ENCODE assay signal across 22 cellular contexts in genomic region chr4:102534845-102535244, GRCh38. TPM values are rescaled to one million over a fixed set of nuclear protein-coding genes. Genes with fewer than 3 reads are reported as not detected.
DNase-seq lines count a peak whose midpoint lies in the region; ATAC-seq and TF ChIP-seq lines count a peak whose summit lies in the region.
"Had no signal": no experiment of that assay in that cellular context is flagged by ENCODE, and none has a peak within 500 bp of the region (broad histone marks: within the 10 kb centered on the region; RNA-seq: fewer than 3 reads in every experiment).

No MANE protein-coding gene starts in this region.

- H3K4me3 ChIP-seq in MM.1S (ENCODE audit: low read length), result no peak overlapping the region
- no peak overlapping the region for H3K4me3 ChIP-seq in MG63
- H3K4me3 ChIP-seq: prostate gland, sigmoid colon, SK-N-MC, upper lobe of left lung had no signal

- H3K27me3 Mint-ChIP-seq in activated CD4-positive, alpha-beta T cell treated with anti-CD3 and anti-CD28 coated beads, Interleukin-2, amount 10 ng/mL, durations not matched to agents 24 days and 14 days, result no peaks in the 10 kb centered on the region
- H3K27me3 Mint-ChIP-seq in natural killer cell treated with Interleukin-12 subunit alpha and Interleukin-12 subunit beta and Interleukin-15 and Interleukin-18, amount 100 ng/mL, for 72 hours, result no peaks in the 10 kb centered on the region

- intact Hi-C loops in activated CD4-positive, alpha-beta T cell treated with anti-CD3 and anti-CD28 coated beads, Interleukin-2, amount 10 ng/mL, durations not matched to agents 24 days and 14 days (cut with micrococcal nuclease), result loop anchor here (1.0 to 2.0 kb wide), 5 partner anchors 8 to 52 kb away; no protein-coding TSS in a partner anchor

- H2AFZ ChIP-seq in MM.1S (ENCODE audit: low read length), result no peak overlapping the region

- no peaks in the 10 kb centered on the region for H3K9me2 ChIP-seq in MM.1S (replicated peaks; ENCODE audit: insufficient read depth, low read length)

- H3K4me3 Mint-ChIP-seq in activated CD4-positive, alpha-beta T cell treated with anti-CD3 and anti-CD28 coated beads, Interleukin-2, amount 10 ng/mL, durations not matched to agents 24 days and 14 days, result peak overlapping the region; percentile 20
- peak overlapping the region; percentile 49 for H3K4me3 Mint-ChIP-seq in natural killer cell treated with Interleukin-12 subunit alpha and Interleukin-12 subunit beta and Interleukin-15 and Interleukin-18, amount 100 ng/mL, for 72 hours
- H3K4me3 Mint-ChIP-seq: T-helper 2 cell treated with Interferon-gamma antibody and Interleukin-4, amounts not matched to agents 5 μg/mL and 100 μg/mL, for 36 hours had no signal

- peaks cover 22% of the 10 kb centered on the region for H3K4me1 ChIP-seq in MM.1S (ENCODE audit: low read length)
- H3K4me1 ChIP-seq: prostate gland, sigmoid colon had no signal

- ATAC-seq in activated naive CD4-positive, alpha-beta T cell treated with anti-CD3 and anti-CD28 coated beads, Interleukin-2, amount 50 U/mL, for 72 hours, result peak in 1 of 2 donors; percentile 51
- ATAC-seq in natural killer cell treated with Interleukin-12 subunit alpha and Interleukin-12 subunit beta and Interleukin-15 and Interleukin-18, amount 100 ng/mL, for 72 hours, result no peak
- no peak for ATAC-seq in HG02870 (IDR thresholded peaks at IDR 0.05; ENCODE audit: unreplicated experiment)

- no peak for TF ChIP-seq CTCF in MM.1S (IDR thresholded peaks at IDR 0.05; ENCODE audit: low read length)

- H3K79me2 ChIP-seq in MM.1S (ENCODE audit: low read length), result peaks cover 70% of the 10 kb centered on the region

- H4K20me1 ChIP-seq in MM.1S (ENCODE audit: insufficient read depth, low read length), result 0 out of 2 replicates have a peak, but pooled peaks cover 3% of the 10 kb centered on the region

- H3K4me2 ChIP-seq in MM.1S (ENCODE audit: low read depth, low read length), result peak overlapping the region; percentile 7; the same call in 1 of the 2 replicates

- H3K27ac ChIP-seq in MM.1S (ENCODE audit: low read length), result peak overlapping the region; percentile 6; the same call in 1 of the 2 replicates
- H3K27ac ChIP-seq: neutrophil, prostate gland, sigmoid colon, SK-N-MC, upper lobe of left lung had no signal

- H3F3A ChIP-seq in MM.1S (ENCODE audit: insufficient read depth, low read length), result peaks cover 7% of the 10 kb centered on the region; the same call in 1 of the 2 replicates

- H3K9me3 ChIP-seq in MM.1S (replicated peaks; ENCODE audit: insufficient read depth, low read length) (no peaks in the 10 kb centered on the region), MG63 (no peaks in the 10 kb centered on the region)
- H3K9me3 ChIP-seq: neutrophil, prostate gland, sigmoid colon, upper lobe of left lung had no signal

- DNase-seq in activated CD4-positive, alpha-beta T cell treated with anti-CD3 and anti-CD28 coated beads, Interleukin-2, amount 10 ng/mL, durations not matched to agents 24 days and 14 days, result no peak
- no peak for DNase-seq in activated CD4-positive, alpha-beta T cell treated with anti-CD3 and anti-CD28 coated beads for 4 hours
- peak; percentile 31 for DNase-seq in MM.1S
- no peak for DNase-seq in activated naive CD4-positive, alpha-beta T cell treated with anti-CD3 and anti-CD28 coated beads, Interleukin-2, amount 50 U/mL, for 72 hours (ENCODE audit: low spot score in 2 of 2)
- DNase-seq in natural killer cell treated with Interleukin-12 subunit alpha and Interleukin-12 subunit beta and Interleukin-15 and Interleukin-18, amount 100 ng/mL, for 72 hours (ENCODE audit: low spot score), result no peak
- DNase-seq in NCI-H524 (lab: John Stamatoyannopoulos, UW), result no peak
- no peak for DNase-seq in MG63
- DNase-seq: activated CD4-positive, alpha-beta T cell treated with anti-CD3 and anti-CD28 coated beads, Interleukin-2, amount 50 U/mL, for 1 hour; activated CD8-positive, alpha-beta memory T cell treated with anti-CD3 and anti-CD28 coated beads, Interleukin-2, amount 50 U/mL, for 48 hours; DMS79; GF-D8; KG1; NCI-H1694; NCI-H2171 treated with DMSO at 0.1 percent for 48 hours; NCI-H524 treated with DMSO at 0.1 percent for 48 hours; sigmoid colon; upper lobe of left lung had no signal

- peaks cover 58% of the 10 kb centered on the region for H3K36me3 Mint-ChIP-seq in activated CD4-positive, alpha-beta T cell treated with anti-CD3 and anti-CD28 coated beads, Interleukin-2, amount 10 ng/mL, durations not matched to agents 24 days and 14 days (ENCODE audit: low read depth)
- peaks cover 11 to 34% of the 10 kb centered on the region in 2 donors for H3K36me3 Mint-ChIP-seq in activated naive CD4-positive, alpha-beta T cell treated with anti-CD3 and anti-CD28 coated beads, Interleukin-2, amount 50 U/mL, for 72 hours
- H3K36me3 Mint-ChIP-seq in natural killer cell treated with Interleukin-12 subunit alpha and Interleukin-12 subunit beta and Interleukin-15 and Interleukin-18, amount 100 ng/mL, for 72 hours, result peaks cover 18% of the 10 kb centered on the region

- peaks cover 46% of the 10 kb centered on the region for H3K4me1 Mint-ChIP-seq in activated CD4-positive, alpha-beta T cell treated with anti-CD3 and anti-CD28 coated beads, Interleukin-2, amount 10 ng/mL, durations not matched to agents 24 days and 14 days
- peaks cover 34 to 38% of the 10 kb centered on the region in 2 donors for H3K4me1 Mint-ChIP-seq in natural killer cell treated with Interleukin-12 subunit alpha and Interleukin-12 subunit beta and Interleukin-15 and Interleukin-18, amount 100 ng/mL, for 72 hours (ENCODE audit: low read depth in 2 of 2)

- H3K27me3 ChIP-seq in MM.1S (replicated peaks; ENCODE audit: insufficient read depth, low read length) (no peaks in the 10 kb centered on the region), MG63 (no peaks in the 10 kb centered on the region)
- H3K27me3 ChIP-seq: neutrophil, sigmoid colon, upper lobe of left lung had no signal

- peak overlapping the region; percentile 39 for H3K27ac Mint-ChIP-seq in activated CD4-positive, alpha-beta T cell treated with anti-CD3 and anti-CD28 coated beads, Interleukin-2, amount 10 ng/mL, durations not matched to agents 24 days and 14 days
- peak overlapping the region; percentile 25 to 67 for H3K27ac Mint-ChIP-seq in activated naive CD4-positive, alpha-beta T cell treated with anti-CD3 and anti-CD28 coated beads, Interleukin-2, amount 50 U/mL, for 72 hours
- peak overlapping the region; percentile 24 to 75 for H3K27ac Mint-ChIP-seq in natural killer cell treated with Interleukin-12 subunit alpha and Interleukin-12 subunit beta and Interleukin-15 and Interleukin-18, amount 100 ng/mL, for 72 hours
- H3K27ac Mint-ChIP-seq: T-helper 2 cell treated with Interferon-gamma antibody and Interleukin-4, amounts not matched to agents 5 μg/mL and 100 μg/mL, for 36 hours had no signal

- no peaks in the 10 kb centered on the region for H3K9me3 Mint-ChIP-seq in activated CD4-positive, alpha-beta T cell treated with anti-CD3 and anti-CD28 coated beads, Interleukin-2, amount 10 ng/mL, durations not matched to agents 24 days and 14 days
- H3K9me3 Mint-ChIP-seq in activated naive CD4-positive, alpha-beta T cell treated with anti-CD3 and anti-CD28 coated beads, Interleukin-2, amount 50 U/mL, for 72 hours, result no peaks in the 10 kb centered on the region
- H3K9me3 Mint-ChIP-seq in natural killer cell treated with Interleukin-12 subunit alpha and Interleukin-12 subunit beta and Interleukin-15 and Interleukin-18, amount 100 ng/mL, for 72 hours, result no peaks in the 10 kb centered on the region
- H3K9me3 Mint-ChIP-seq: T-helper 2 cell treated with Interferon-gamma antibody and Interleukin-4, amounts not matched to agents 5 μg/mL and 100 μg/mL, for 36 hours had no signal

- H3K9ac ChIP-seq in MM.1S (ENCODE audit: low read length), result no peak overlapping the region

- H3K36me3 ChIP-seq in MM.1S (replicated peaks; ENCODE audit: insufficient read depth, low read length) (peaks cover 6% of the 10 kb centered on the region; the same call in 1 of the 2 replicates), MG63 (peaks cover 3% of the 10 kb centered on the region; the same call in 1 of the 2 replicates)
- H3K36me3 ChIP-seq: prostate gland had no signal

RNA-seq across cellular contexts. Expression of gene NFKB1, which starts 33.7 kb away (rescaled TPM):
- total RNA-seq in activated CD4-positive, alpha-beta T cell treated with anti-CD3 and anti-CD28 coated beads, Interleukin-2, amount 10 ng/mL, durations not matched to agents 24 days and 14 days, result 146 and 148 TPM in 2 replicates
- 100 to 1,000 TPM; 105 to 149 TPM for total RNA-seq in activated naive CD4-positive, alpha-beta T cell treated with anti-CD3 and anti-CD28 coated beads, Interleukin-2, amount 50 U/mL, for 72 hours
- 100 to 1,000 TPM; 108 to 131 TPM for total RNA-seq in natural killer cell treated with Interleukin-12 subunit alpha and Interleukin-12 subunit beta and Interleukin-15 and Interleukin-18, amount 100 ng/mL, for 72 hours
- total RNA-seq in MG63 (2014; rRNA removed; shearing (Covaris generic); ENCODE audit: low replicate concordance), result 24.7 and 25.7 TPM in 2 replicates
